ENCODE assay signal across 7 cellular contexts in the genomic region with DNA sequence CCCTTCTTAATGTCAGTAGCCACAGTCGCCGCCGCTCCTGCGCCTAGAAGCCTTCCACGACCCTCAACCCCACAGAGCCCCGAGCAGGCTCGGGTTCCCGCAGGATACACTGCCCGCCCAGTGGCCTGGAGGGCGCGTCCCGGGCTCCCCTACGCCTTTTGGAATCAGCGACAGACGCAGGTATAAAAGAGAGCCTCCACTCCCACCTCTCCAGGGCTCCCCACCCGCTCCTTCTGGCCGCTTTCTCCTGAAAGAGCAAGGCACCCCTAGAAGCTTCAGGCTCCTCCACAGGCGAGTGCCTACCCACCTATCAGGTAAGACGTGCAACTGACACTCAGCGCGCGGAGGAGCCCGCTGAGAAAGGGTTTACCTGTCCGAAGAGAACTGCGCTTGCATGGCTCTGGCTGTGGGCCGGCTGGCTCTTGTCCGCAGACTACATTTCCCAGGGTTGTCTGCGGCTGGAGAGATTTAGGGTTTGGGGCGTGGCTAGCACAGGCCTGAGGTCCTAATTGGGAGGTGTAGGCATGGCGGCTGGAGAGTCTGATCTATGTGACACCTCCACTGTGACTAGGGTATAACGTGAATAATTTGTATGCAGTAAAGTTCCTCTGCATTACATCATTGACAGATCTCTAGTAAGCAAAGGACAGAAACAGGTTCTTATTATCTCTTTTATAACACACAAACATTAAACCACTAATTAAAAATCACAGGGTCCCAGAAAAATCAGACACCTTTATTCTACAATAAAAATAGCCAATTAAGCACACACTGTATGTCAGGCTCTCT. TPM values are rescaled to one million over a fixed set of nuclear protein-coding genes. Genes with fewer than 3 reads are reported as not detected.
DNase-seq lines count a peak whose midpoint lies in the region; ATAC-seq, FAIRE-seq and TF ChIP-seq lines count a peak whose summit lies in the region.

No MANE protein-coding gene starts in this region.

- FAIRE-seq in islet of Langerhans (lab: Jason Lieb, UNC): peak; percentile 85

- peaks cover 13% of the 10 kb centered on the region for H3K4me1 Mint-ChIP-seq in chondrocyte (ENCODE audit: low read depth)

- H3K27me3 Mint-ChIP-seq in chondrocyte (ENCODE audit: low read depth): no peaks in the 10 kb centered on the region

- peak; percentile 96 for ATAC-seq in GM19438 (IDR thresholded peaks at IDR 0.05; ENCODE audit: low read depth, unreplicated experiment)

- peak overlapping the region; percentile 55 to 83 (median 62) for H3K4me3 ChIP-seq in spleen

- peak overlapping the region; percentile 67 for H3K27ac Mint-ChIP-seq in chondrocyte (ENCODE audit: unreplicated experiment)

- TF ChIP-seq CTCF in chondrocyte (IDR thresholded peaks at IDR 0.05) (no peak), spleen (IDR thresholded peaks at IDR 0.05 in 8 of 11, conservative IDR thresholded peaks at IDR 0.05 in 3 of 11) (no peak)

- H3K4me3 Mint-ChIP-seq in chondrocyte (ENCODE audit: unreplicated experiment): peak overlapping the region; percentile 84

- peak overlapping the region in 5 of 8 donors; percentile 22 to 56 (median 44) for H3K27ac ChIP-seq in spleen

- H3K36me3 ChIP-seq in spleen: no peaks in the 10 kb centered on the region

- peaks cover 0 to 23% (median 8%) of the 10 kb centered on the region in 6 donors for H3K4me1 ChIP-seq in spleen

- intact Hi-C loops in spleen (cut with DNase I; ENCODE audit: low total_unique reads): no loop called here

- WGBS in spleen, 5 donors: 0 to 2% (median 2%) methylated on average over 31 of the region's 31 CpGs

- H3K9me3 Mint-ChIP-seq in chondrocyte (ENCODE audit: low read depth): peaks cover 3% of the 10 kb centered on the region

- TF ChIP-seq POLR2A in spleen (IDR thresholded peaks at IDR 0.05): no peak

- peaks cover 0 to 25% (median 0%) of the 10 kb centered on the region in 7 donors for H3K27me3 ChIP-seq in spleen (replicated peaks in 1 of 7)

- H3K9me3 ChIP-seq in spleen: no peaks in the 10 kb centered on the region

- H3K36me3 Mint-ChIP-seq in chondrocyte (ENCODE audit: low read depth): no peaks in the 10 kb centered on the region

- DNase-seq in NCI-H128 (lab: John Stamatoyannopoulos, UW; ENCODE audit: unreplicated experiment) (peak; percentile 54), chondrocyte (ENCODE audit: low spot score) (no peak), spleen (peak; percentile 93), HK-2 (ENCODE audit: unreplicated experiment) (no peak)
- DNase-seq in activated CD4-positive, alpha-beta T cell treated with anti-CD3 and anti-CD28 coated beads for 24 hours (ENCODE audit: low read depth in 2 of 2): peak; percentile 50 to 56

RNA-seq across cellular contexts. Expression of a gene that starts 13.5 kb away (rescaled TPM):
- total RNA-seq in chondrocyte: 4.1 to 5.0 TPM (median 4.5 TPM) in 3 replicates
- 1 to 10 TPM; 1.9 to 4.9 (median 2.9) TPM for total RNA-seq in spleen
- polyA plus RNA-seq in spleen: 1 to 10 TPM; 1.4 to 2.1 (median 1.5) TPM

Comparison
In these comparisons a context has a peak if more than half of its experiments do, and no peak if none do; other contexts are left out.
1. DNase-seq: peak in NCI-H128 (single experiment), activated CD4-positive, alpha-beta T cell treated with anti-CD3 and anti-CD28 coated beads for 24 hours (2 of 2) and spleen (single experiment); none in chondrocyte (single experiment) and HK-2 (single experiment).